Comparison of ENCODE assay signal across 16 cellular contexts in the genomic region with DNA sequence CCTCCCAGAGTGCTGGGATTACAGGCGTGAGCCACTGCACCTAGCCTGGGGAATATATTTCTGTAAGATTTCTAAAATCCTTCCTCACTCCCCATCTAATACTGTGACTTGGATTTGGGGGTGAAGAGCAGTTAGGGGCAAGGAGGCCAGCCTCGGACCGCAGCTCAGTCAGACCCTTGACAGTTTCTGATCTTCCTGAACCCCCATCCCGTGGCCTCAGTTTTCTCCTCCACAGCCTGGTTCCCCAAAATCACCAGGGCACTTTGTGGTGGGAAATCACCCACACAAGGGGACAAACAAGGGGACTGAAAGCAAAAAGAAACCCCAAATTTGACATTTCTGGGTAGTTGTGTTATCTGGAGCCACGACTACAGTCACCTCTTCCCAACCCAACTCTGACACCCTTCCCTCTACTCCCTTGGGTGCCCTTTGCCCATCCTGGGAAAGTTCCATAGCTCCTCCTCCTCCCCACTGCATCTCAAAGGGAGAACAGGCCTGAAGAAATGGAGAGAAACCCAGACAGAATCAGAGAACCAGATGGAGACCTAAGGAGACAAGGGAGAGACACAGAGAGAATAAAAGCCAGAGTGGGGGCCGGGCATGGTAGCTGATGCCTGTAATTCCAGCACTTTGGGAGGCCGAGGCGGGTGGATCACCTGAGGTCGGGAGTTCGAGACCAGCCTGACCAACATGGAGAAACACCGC. TPM values are rescaled to one million over a fixed set of nuclear protein-coding genes. Genes with fewer than 3 reads are reported as not detected.
DNase-seq lines count a peak whose midpoint lies in the region; ATAC-seq and TF ChIP-seq lines count a peak whose summit lies in the region.
"Had no signal": no experiment of that assay in that cellular context is flagged by ENCODE, and none has a peak within 500 bp of the region (broad histone marks: within the 10 kb centered on the region; RNA-seq: fewer than 3 reads in every experiment).

No MANE protein-coding gene starts in this region.

- no peaks in the 10 kb centered on the region for H3K9me2 ChIP-seq in PC-3 (replicated peaks; ENCODE audit: low read length)

- no peaks in the 10 kb centered on the region for H3K4me1 ChIP-seq in PC-3 (ENCODE audit: insufficient read depth, low read length)

- no peaks in the 10 kb centered on the region for H3K27me3 Mint-ChIP-seq in activated CD4-positive, alpha-beta memory T cell treated with anti-CD3 and anti-CD28 coated beads, Interleukin-2, amount 10 ng/mL, durations not matched to agents 7 days and 5 days
- H3K27me3 Mint-ChIP-seq in stimulated activated naive B cell treated with anti-CD40 and anti-IgM and Interleukin-4, amounts not matched to agents 10 μg/mL and 1 μg/mL and 100 μg/mL, for 72 hours, result no peaks in the 10 kb centered on the region

- peaks cover 43% of the 10 kb centered on the region for H3K4me1 Mint-ChIP-seq in activated CD4-positive, alpha-beta memory T cell treated with anti-CD3 and anti-CD28 coated beads, Interleukin-2, amount 10 ng/mL, durations not matched to agents 7 days and 5 days
- peaks cover 27 to 62% of the 10 kb centered on the region in 2 donors for H3K4me1 Mint-ChIP-seq in stimulated activated naive B cell treated with anti-CD40 and anti-IgM and Interleukin-4, amounts not matched to agents 10 μg/mL and 1 μg/mL and 100 μg/mL, for 72 hours

- no peak for ATAC-seq in stimulated activated naive B cell treated with anti-CD40 and anti-IgM and Interleukin-4, amounts not matched to agents 10 μg/mL and 1 μg/mL and 100 μg/mL, for 72 hours (replicated peaks)
- ATAC-seq in PC-3, result no peak
- ATAC-seq: A549 had no signal

- H3F3A ChIP-seq in PC-3 (ENCODE audit: low read length, unreplicated experiment), result no peaks in the 10 kb centered on the region

- peaks cover 7% of the 10 kb centered on the region for H3K36me3 Mint-ChIP-seq in activated CD4-positive, alpha-beta memory T cell treated with anti-CD3 and anti-CD28 coated beads, Interleukin-2, amount 10 ng/mL, durations not matched to agents 7 days and 5 days (ENCODE audit: low read depth)
- peaks cover 22 to 26% of the 10 kb centered on the region in 2 donors for H3K36me3 Mint-ChIP-seq in stimulated activated naive B cell treated with anti-CD40 and anti-IgM and Interleukin-4, amounts not matched to agents 10 μg/mL and 1 μg/mL and 100 μg/mL, for 72 hours

- peak overlapping the region; percentile 27 for H3K27ac Mint-ChIP-seq in activated CD4-positive, alpha-beta memory T cell treated with anti-CD3 and anti-CD28 coated beads, Interleukin-2, amount 10 ng/mL, durations not matched to agents 7 days and 5 days
- peak overlapping the region; percentile 75 for H3K27ac Mint-ChIP-seq in stimulated activated naive B cell treated with anti-CD40 and anti-IgM and Interleukin-4, amounts not matched to agents 10 μg/mL and 1 μg/mL and 100 μg/mL, for 72 hours

- H4K20me1 ChIP-seq in PC-3 (ENCODE audit: low read length), result no peaks in the 10 kb centered on the region

- H3K79me2 ChIP-seq in PC-3 (ENCODE audit: low read length), result no peaks in the 10 kb centered on the region

- H3K9me3 Mint-ChIP-seq in activated CD4-positive, alpha-beta memory T cell treated with anti-CD3 and anti-CD28 coated beads, Interleukin-2, amount 10 ng/mL, durations not matched to agents 7 days and 5 days, result no peaks in the 10 kb centered on the region
- H3K9me3 Mint-ChIP-seq in stimulated activated naive B cell treated with anti-CD40 and anti-IgM and Interleukin-4, amounts not matched to agents 10 μg/mL and 1 μg/mL and 100 μg/mL, for 72 hours, result no peaks in the 10 kb centered on the region
- H3K9me3 Mint-ChIP-seq: neural crest cell had no signal

- H3K27ac ChIP-seq in PC-3 (ENCODE audit: low read length), result no peak overlapping the region
- H3K27ac ChIP-seq: SJSA1 had no signal

- no TSS peak for BruUV-seq in PC-3 (replicated peaks; lab: Mats Ljungman, UMichigan)

- intact Hi-C loops in PC-3 (cut with micrococcal nuclease), result no loop called here

- no peaks in the 10 kb centered on the region for H3K27me3 ChIP-seq in PC-3 (ENCODE audit: low read length)
- H3K27me3 ChIP-seq: esophagus squamous epithelium, SJSA1 had no signal

- H3K4me3 Mint-ChIP-seq in activated CD4-positive, alpha-beta memory T cell treated with anti-CD3 and anti-CD28 coated beads, Interleukin-2, amount 10 ng/mL, durations not matched to agents 7 days and 5 days, result no peak overlapping the region
- peak overlapping the region; percentile 96 to 98 for H3K4me3 Mint-ChIP-seq in stimulated activated naive B cell treated with anti-CD40 and anti-IgM and Interleukin-4, amounts not matched to agents 10 μg/mL and 1 μg/mL and 100 μg/mL, for 72 hours

- H3K9me3 ChIP-seq in PC-3 (ENCODE audit: low read length), result no peaks in the 10 kb centered on the region
- H3K9me3 ChIP-seq: A549, esophagus squamous epithelium, left ventricle myocardium inferior, SJSA1, thoracic aorta had no signal

- no peak overlapping the region for H2AFZ ChIP-seq in PC-3 (ENCODE audit: low read length)

- H3K36me3 ChIP-seq in PC-3 (ENCODE audit: low read depth, low read length), result no peaks in the 10 kb centered on the region
- H3K36me3 ChIP-seq: esophagus squamous epithelium, left ventricle myocardium inferior, SJSA1, thoracic aorta had no signal

- POLR2A ChIA-PET in activated CD4-positive, alpha-beta memory T cell treated with anti-CD3 and anti-CD28 coated beads, Interleukin-2, amount 10 ng/mL, durations not matched to agents 7 days and 5 days (lab: Charles Lee), result interaction anchor here (1.7 to 11.7 kb wide), 4 partner anchors 11 to 91 kb away, joined by 3 to 193 read pairs (median 8); partner anchors contain the start of genes GHDC and STAT5B
- POLR2A ChIA-PET in PC-3 (lab: Charles Lee; ENCODE audit: unreplicated experiment), result no interaction called here

- DNase-seq in activated CD4-positive, alpha-beta T cell treated with anti-CD3 and anti-CD28 coated beads for 48 hours, result peak; percentile 1
- DNase-seq in activated CD4-positive, alpha-beta T cell treated with anti-CD3 and anti-CD28 coated beads for 1 hour, result no peak
- no peak for DNase-seq in activated CD4-positive, alpha-beta memory T cell treated with anti-CD3 and anti-CD28 coated beads, Interleukin-2, amount 10 ng/mL, durations not matched to agents 7 days and 5 days
- DNase-seq in ecto neural progenitor cell (ENCODE audit: low spot score) (peak; percentile 20), AML-193 (lab: John Stamatoyannopoulos, UW) (no peak), PC-3 (no peak)
- no peak for DNase-seq in stimulated activated naive B cell treated with anti-CD40 and anti-IgM and Interleukin-4, amounts not matched to agents 10 μg/mL and 1 μg/mL and 100 μg/mL, for 72 hours
- DNase-seq in stimulated activated CD4-positive, alpha-beta T cell treated with anti-CD3 and anti-CD28 coated beads, Interleukin-4, amount 100 ng/mL, for 24 hours, result no peak
- DNase-seq: Calu3, esophagus squamous epithelium, NCI-H2107 had no signal

- H3K4me2 ChIP-seq in PC-3 (ENCODE audit: low read length), result no peak overlapping the region
- H3K4me2 ChIP-seq: A549 had no signal

- CTCF ChIA-PET in activated CD4-positive, alpha-beta memory T cell treated with anti-CD3 and anti-CD28 coated beads, Interleukin-2, amount 10 ng/mL, durations not matched to agents 7 days and 5 days (lab: Charles Lee), result interaction anchor here (0.7 kb wide), 1 partner anchor 48 kb away, joined by 5 read pairs; no protein-coding TSS in a partner anchor
- CTCF ChIA-PET in PC-3 (lab: Charles Lee), result no interaction called here

- H3K9ac ChIP-seq in PC-3 (ENCODE audit: low read length), result no peak overlapping the region

- no peak for TF ChIP-seq CTCF in PC-3 (conservative IDR thresholded peaks at IDR 0.05; ENCODE audit: low read depth, low read length)

- H3K4me3 ChIP-seq in PC-3 (ENCODE audit: low read length), result no peak overlapping the region
- H3K4me3 ChIP-seq: A549, SJSA1 had no signal

RNA-seq across cellular contexts. Expression of gene STAT5A, which starts 2.8 kb away (rescaled TPM):
- 10 to 100 TPM; 88.4 to 96.7 TPM for total RNA-seq in activated CD4-positive, alpha-beta memory T cell treated with anti-CD3 and anti-CD28 coated beads, Interleukin-2, amount 10 ng/mL, durations not matched to agents 7 days and 5 days
- not detected in 2 replicates for total RNA-seq in PC-3 (2014; rRNA removed)

RNA-seq across cellular contexts. Expression of gene STAT5B, which starts 9.3 kb away (rescaled TPM):
- total RNA-seq in activated CD4-positive, alpha-beta memory T cell treated with anti-CD3 and anti-CD28 coated beads, Interleukin-2, amount 10 ng/mL, durations not matched to agents 7 days and 5 days, result 100 to 1,000 TPM; 163 to 171 TPM
- total RNA-seq in PC-3 (2014; rRNA removed), result not detected in 2 replicates

Comparison
In these comparisons a context has a peak if more than half of its experiments do, and no peak if none do; other contexts are left out.
1. DNase-seq: peak in activated CD4-positive, alpha-beta T cell treated with anti-CD3 and anti-CD28 coated beads for 48 hours (single experiment) and ecto neural progenitor cell (single experiment); none in activated CD4-positive, alpha-beta T cell treated with anti-CD3 and anti-CD28 coated beads for 1 hour (single experiment), activated CD4-positive, alpha-beta memory T cell treated with anti-CD3 and anti-CD28 coated beads, Interleukin-2, amount 10 ng/mL, durations not matched to agents 7 days and 5 days (single experiment), stimulated activated naive B cell treated with anti-CD40 and anti-IgM and Interleukin-4, amounts not matched to agents 10 μg/mL and 1 μg/mL and 100 μg/mL, for 72 hours (single experiment), stimulated activated CD4-positive, alpha-beta T cell treated with anti-CD3 and anti-CD28 coated beads, Interleukin-4, amount 100 ng/mL, for 24 hours (single experiment), AML-193 (0 of 2) and PC-3 (single experiment).
2. RNA of gene STAT5A, which starts 2.8 kb away (total RNA-seq): 88.4 to 96.7 TPM in activated CD4-positive, alpha-beta memory T cell treated with anti-CD3 and anti-CD28 coated beads, Interleukin-2, amount 10 ng/mL, durations not matched to agents 7 days and 5 days; not detected in PC-3; every median in the first group is over 10 times any median in the second.
3. RNA of gene STAT5B, which starts 9.3 kb away (total RNA-seq): 163 to 171 TPM in activated CD4-positive, alpha-beta memory T cell treated with anti-CD3 and anti-CD28 coated beads, Interleukin-2, amount 10 ng/mL, durations not matched to agents 7 days and 5 days; not detected in PC-3; every median in the first group is over 100 times any median in the second.